Comparison of ENCODE assay signal across 8 cellular contexts in genomic region chr12:25387136-25388050, GRCh38.
DNase-seq lines count a peak whose midpoint lies in the region; ATAC-seq, FAIRE-seq and TF ChIP-seq lines count a peak whose summit lies in the region.

No MANE protein-coding gene starts in this region.

- H3K36me3 ChIP-seq in kidney (ENCODE audit: control insufficient read depth in 1 of 2, insufficient read depth in 2 of 2, low read length in 2 of 2) = no peaks in the 10 kb centered on the region

- peaks cover 4 to 8% of the 10 kb centered on the region in 2 donors for H3K4me1 ChIP-seq in kidney (ENCODE audit: control insufficient read depth in 1 of 2, insufficient read depth in 1 of 2, low read depth in 1 of 2, low read length in 2 of 2)

- peak overlapping the region; percentile 76 to 98 for H3K9ac ChIP-seq in kidney (ENCODE audit: low read length in 2 of 2)

- intact Hi-C loops in kidney (cut with DNase I) = no loop called here

- FAIRE-seq in kidney (lab: Jason Lieb, UNC) = peak; percentile 88

- H3K4me3 ChIP-seq in kidney (ENCODE audit: low read length in 2 of 2) = peak overlapping the region; percentile 77 to 91

- no peak overlapping the region for H3K27ac ChIP-seq in kidney (ENCODE audit: low read depth in 2 of 2, low read length in 2 of 2)

- no peaks in the 10 kb centered on the region for H3K9me3 ChIP-seq in kidney (ENCODE audit: control insufficient read depth in 1 of 2, low read length in 2 of 2)

- ATAC-seq in HG02798 (IDR thresholded peaks at IDR 0.05; ENCODE audit: poor library complexity, unreplicated experiment) (peak; percentile 24), HG03460 (IDR thresholded peaks at IDR 0.05; ENCODE audit: unreplicated experiment) (no peak)

- TF ChIP-seq CTCF in kidney (IDR thresholded peaks at IDR 0.05; ENCODE audit: borderline replicate concordance, extremely low read depth, insufficient read depth) = peak; percentile 91

- DNase-seq in DMS53 treated with DMSO at 0.1 percent for 48 hours (lab: John Stamatoyannopoulos, UW; ENCODE audit: unreplicated experiment) = peak; percentile 100
- peak; percentile 65 for DNase-seq in NCI-H226
- DNase-seq in activated CD4-positive, CD25-positive, alpha-beta regulatory T cell treated with anti-CD3 and anti-CD28 coated beads, Interleukin-2, amount 50 U/mL, for 16 hours (ENCODE audit: low read depth, low spot score) = peak; percentile 69
- peak; percentile 74 for DNase-seq in cerebellum (ENCODE audit: low spot score)
- DNase-seq in kidney = peak; percentile 84
- peak; percentile 49 to 88 (median 55) for DNase-seq in stimulated activated CD4-positive, alpha-beta T cell treated with anti-CD3 and anti-CD28 coated beads, Interleukin-12 subunit alpha, Interleukin-12 subunit beta, amount 100 ng/mL, for 48 hours (ENCODE audit: low read depth in 2 of 3, low spot score in 1 of 3)
